In genomic region chr16:56944954-56945839, GRCh38 we compare ENCODE assay signal across 8 cellular contexts. TPM values are rescaled to one million over a fixed set of nuclear protein-coding genes. Genes with fewer than 3 reads are reported as not detected.
DNase-seq lines count a peak whose midpoint lies in the region; ATAC-seq and TF ChIP-seq lines count a peak whose summit lies in the region.

No MANE protein-coding gene starts in this region.

- no peak overlapping the region for H2AFZ ChIP-seq in OCI-LY1 (ENCODE audit: low read length)

- peaks cover 54 to 76% (median 68%) of the 10 kb centered on the region in 11 experiments for H3K36me3 ChIP-seq in BLaER1 treated with 17β-estradiol and CSF1 and Interleukin-3, amounts not matched to agents 10 nM and 100 nM
- H3K36me3 ChIP-seq in OCI-LY1 (ENCODE audit: insufficient read depth, low read length): peaks cover 53% of the 10 kb centered on the region

- H3K27ac ChIP-seq in BLaER1 treated with 17β-estradiol and CSF1 and Interleukin-3, amounts not matched to agents 10 nM and 100 nM: peak overlapping the region in 4 of 11 experiments; percentile 19 to 37 (median 27); a peak in 2 of 22 replicates
- H3K27ac ChIP-seq in OCI-LY1 (ENCODE audit: low read depth, low read length, poor library complexity, severe bottlenecking): peak overlapping the region; percentile 6

- H3K9me2 ChIP-seq in OCI-LY1 (ENCODE audit: low read depth, low read length): no peaks in the 10 kb centered on the region

- peaks cover 0 to 2% of the 10 kb centered on the region in 2 donors for H3K4me1 Mint-ChIP-seq in immature natural killer cell

- peak overlapping the region in 3 of 11 experiments; percentile 5 to 47 (median 39); a peak in 4 of 22 replicates for H3K9ac ChIP-seq in BLaER1 treated with 17β-estradiol and CSF1 and Interleukin-3, amounts not matched to agents 10 nM and 100 nM
- H3K9ac ChIP-seq in OCI-LY1 (ENCODE audit: low read length): no peak overlapping the region

- peak overlapping the region in 3 of 6 donors; percentile 21 to 77 (median 60) for H3K27ac Mint-ChIP-seq in immature natural killer cell

- peaks cover 3 to 39% (median 12%) of the 10 kb centered on the region in 3 donors for H3K36me3 Mint-ChIP-seq in immature natural killer cell

- no peak for TF ChIP-seq CTCF in OCI-LY1 (IDR thresholded peaks at IDR 0.05; ENCODE audit: low read length)
- no peak for TF ChIP-seq CTCF in fibroblast of the aortic adventitia (IDR thresholded peaks at IDR 0.05; ENCODE audit: insufficient read depth, low read length)

- H3F3A ChIP-seq in OCI-LY1 (ENCODE audit: insufficient read depth, low read length): no peaks in the 10 kb centered on the region

- peaks cover 7 to 99% (median 89%) of the 10 kb centered on the region in 10 experiments for H3K4me1 ChIP-seq in BLaER1 treated with 17β-estradiol and CSF1 and Interleukin-3, amounts not matched to agents 10 nM and 100 nM
- peaks cover 13% of the 10 kb centered on the region for H3K4me1 ChIP-seq in OCI-LY1 (ENCODE audit: insufficient read depth, low read length, severe bottlenecking)

- no peaks in the 10 kb centered on the region for H3K79me2 ChIP-seq in OCI-LY1 (ENCODE audit: insufficient read depth, low read length)

- H3K4me3 ChIP-seq in BLaER1 treated with 17β-estradiol and CSF1 and Interleukin-3, amounts not matched to agents 10 nM and 100 nM: no peak overlapping the region
- H3K4me3 ChIP-seq in OCI-LY1 (ENCODE audit: low read depth, low read length, poor library complexity, severe bottlenecking) (no peak overlapping the region), fibroblast of the aortic adventitia (ENCODE audit: low read depth, low read length) (no peak overlapping the region)

- no peaks in the 10 kb centered on the region for H3K9me3 Mint-ChIP-seq in immature natural killer cell

- no peak for TF ChIP-seq POLR2A in erythroblast (IDR thresholded peaks at IDR 0.05; ENCODE audit: low read length)

- peaks cover 9 to 86% (median 47%) of the 10 kb centered on the region in 11 experiments; a peak in 19 of 22 replicates for H4K20me1 ChIP-seq in BLaER1 treated with 17β-estradiol and CSF1 and Interleukin-3, amounts not matched to agents 10 nM and 100 nM
- H4K20me1 ChIP-seq in OCI-LY1 (ENCODE audit: insufficient read depth, low read length): no peaks in the 10 kb centered on the region

- H3K4me3 Mint-ChIP-seq in immature natural killer cell: no peak overlapping the region

- peaks cover 0 to 3% (median 2%) of the 10 kb centered on the region in 3 donors for H3K27me3 Mint-ChIP-seq in immature natural killer cell (ENCODE audit: low read depth in 3 of 3)

- no peaks in the 10 kb centered on the region for H3K27me3 ChIP-seq in BLaER1 treated with 17β-estradiol and CSF1 and Interleukin-3, amounts not matched to agents 10 nM and 100 nM
- H3K27me3 ChIP-seq in OCI-LY1 (ENCODE audit: insufficient read depth, low read length): no peaks in the 10 kb centered on the region

- peak overlapping the region in 6 of 11 experiments; percentile 26 to 74 (median 61); a peak in 13 of 22 replicates for H3K4me2 ChIP-seq in BLaER1 treated with 17β-estradiol and CSF1 and Interleukin-3, amounts not matched to agents 10 nM and 100 nM
- H3K4me2 ChIP-seq in OCI-LY1 (ENCODE audit: low read length): no peak overlapping the region

- no peaks in the 10 kb centered on the region for H3K9me3 ChIP-seq in BLaER1 treated with 17β-estradiol and CSF1 and Interleukin-3, amounts not matched to agents 10 nM and 100 nM (replicated peaks in 1 of 11)
- no peaks in the 10 kb centered on the region for H3K9me3 ChIP-seq in OCI-LY1 (ENCODE audit: low read length)

- DNase-seq in fibroblast of the aortic adventitia (ENCODE audit: low read depth) (peak; percentile 33), KBM-7 (no peak), immature natural killer cell (no peak), erythroblast (lab: John Stamatoyannopoulos, UW) (no peak)
- no peak for DNase-seq in effector CD8-positive, alpha-beta T cell (lab: John Stamatoyannopoulos, UW)

- in situ Hi-C loops in KBM-7 (cut with MboI; ENCODE audit: low pct_unique_long_range_greater_than_20kb, low sequenced_read_pairs): no loop called here

- ATAC-seq in GM19395 (IDR thresholded peaks at IDR 0.05; ENCODE audit: unreplicated experiment): peak; percentile 40

RNA-seq across cellular contexts. Expression of gene HERPUD1, which starts 13.3 kb away (rescaled TPM):
- total RNA-seq in fibroblast of the aortic adventitia (ENCODE audit: low replicate concordance): 34.0 and 151 TPM in 2 replicates
- polyA plus RNA-seq in immature natural killer cell: 100 to 1,000 TPM in 2 of 3 donors, 10 to 100 TPM in 1; 89.0 to 157 (median 120) TPM

RNA-seq across cellular contexts. Expression of gene CETP, which starts 16.6 kb away (rescaled TPM):
- not detected in 2 replicates for total RNA-seq in fibroblast of the aortic adventitia (ENCODE audit: low replicate concordance)
- polyA plus RNA-seq in immature natural killer cell: under 1 TPM in 1 of 3 donors, not detected in 2; 0.22 TPM

RNA-seq across cellular contexts. Expression of gene NLRC5, which starts 44.2 kb away (rescaled TPM):
- 13.0 and 31.0 TPM in 2 replicates for total RNA-seq in fibroblast of the aortic adventitia (ENCODE audit: low replicate concordance)
- polyA plus RNA-seq in immature natural killer cell: 100 to 1,000 TPM in 1 of 3 donors, 10 to 100 TPM in 2; 18.2 to 151 (median 32.8) TPM
